ENCODE assay signal across 11 cellular contexts in the genomic region with DNA sequence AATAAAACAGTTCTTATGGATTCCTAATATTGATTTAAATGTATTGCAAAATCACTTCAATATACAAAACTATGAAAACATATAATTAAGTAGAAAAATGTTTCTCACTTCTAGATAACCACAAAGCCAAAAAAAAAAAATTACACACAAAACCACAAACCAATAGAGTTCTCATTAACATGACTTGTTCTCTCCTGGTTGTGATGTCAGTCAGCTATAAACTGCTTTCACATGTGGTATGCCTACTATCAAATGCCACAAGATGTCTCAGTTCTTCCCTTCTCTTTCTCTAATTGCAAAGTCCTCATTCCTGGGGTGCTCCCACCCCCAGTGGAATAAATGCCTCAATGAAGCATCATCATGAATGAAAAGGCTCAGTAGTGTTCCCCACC. TPM values are rescaled to one million over a fixed set of nuclear protein-coding genes. Genes with fewer than 3 reads are reported as not detected.
DNase-seq lines count a peak whose midpoint lies in the region; ATAC-seq and TF ChIP-seq lines count a peak whose summit lies in the region.
"Had no signal": no experiment of that assay in that cellular context is flagged by ENCODE, and none has a peak within 500 bp of the region (broad histone marks: within the 10 kb centered on the region; RNA-seq: fewer than 3 reads in every experiment).

No MANE protein-coding gene starts in this region.

- peak overlapping the region; percentile 52 for H2BK5ac ChIP-seq in IMR-90 (ENCODE audit: low read depth, low read length, poor library complexity, severe bottlenecking)

- H3K18ac ChIP-seq in IMR-90 (ENCODE audit: low read depth, low read length), result peak overlapping the region; percentile 46; the same call in 1 of the 2 replicates

- H3K4me1 Mint-ChIP-seq in type B pancreatic cell (ENCODE audit: unreplicated experiment), result peaks cover 46% of the 10 kb centered on the region
- H3K4me1 Mint-ChIP-seq: IgD-negative memory B cell had no signal

- H2BK120ac ChIP-seq in IMR-90 (ENCODE audit: low read depth, low read length), result no peak overlapping the region

- CTCF ChIA-PET in IMR-90 (lab: Yijun Ruan, JAX), result no interaction called here

- H2AK5ac ChIP-seq in IMR-90 (ENCODE audit: low read depth, low read length), result no peak overlapping the region

- peak overlapping the region; percentile 77; the same call in 1 of the 2 replicates for H3K14ac ChIP-seq in IMR-90 (replicated peaks; ENCODE audit: low read depth, low read length)

- no peak overlapping the region; the same call in 1 of the 2 replicates for H3K4ac ChIP-seq in IMR-90 (ENCODE audit: low read depth, low read length)

- ATAC-seq in GM18870 (IDR thresholded peaks at IDR 0.05; ENCODE audit: unreplicated experiment), result peak; percentile 87
- peak; percentile 20; the same call in 1 of the 2 replicates for ATAC-seq in IMR-90 (ENCODE audit: low read depth)
- ATAC-seq: Panc1 had no signal

- H3K27ac ChIP-seq in IMR-90 (ENCODE audit: insufficient read depth, low read length), result no peak overlapping the region

- H3K4me3 Mint-ChIP-seq in type B pancreatic cell, result no peak overlapping the region
- H3K4me3 Mint-ChIP-seq: IgD-negative memory B cell had no signal

- H3K4me2 ChIP-seq in IMR-90 (ENCODE audit: low read depth, low read length), result peak overlapping the region; percentile 38; the same call in 1 of the 2 replicates

- in situ Hi-C loops in IMR-90 (cut with MboI; ENCODE audit: low sequenced_read_pairs), result no loop called here

- H3K27me3 Mint-ChIP-seq in type B pancreatic cell, result no peaks in the 10 kb centered on the region
- H3K27me3 Mint-ChIP-seq: IgD-negative memory B cell had no signal

- no peaks in the 10 kb centered on the region for H3K27me3 ChIP-seq in IMR-90 (ENCODE audit: control insufficient read depth, insufficient read depth, low read length)

- intact Hi-C loops in IMR-90 (cut with micrococcal nuclease), result loop anchor here (5.0 kb wide), 1 partner anchor 46 kb away; no protein-coding TSS in a partner anchor

- H2AFZ ChIP-seq in IMR-90 (replicated peaks; ENCODE audit: low read length, poor library complexity), result no peak overlapping the region

- no TSS peak for BruUV-seq in IMR-90 (replicated peaks; lab: Mats Ljungman, UMichigan)

- H4K5ac ChIP-seq in IMR-90 (ENCODE audit: low read depth, low read length), result peak overlapping the region; percentile 31; the same call in 1 of the 2 replicates

- no peak overlapping the region for H3K56ac ChIP-seq in IMR-90 (ENCODE audit: extremely low read depth, insufficient read depth, low read length)

- no peak for TF ChIP-seq RAD21 in IMR-90 (IDR thresholded peaks at IDR 0.05; ENCODE audit: low read length)

- dilution Hi-C loops in IMR-90 (cut with HindIII; ENCODE audit: low sequenced_read_pairs, unreplicated experiment), result no loop called here

- H4K91ac ChIP-seq in IMR-90 (ENCODE audit: insufficient read depth, low read depth, low read length), result no peak overlapping the region

- H3K27ac Mint-ChIP-seq in type B pancreatic cell, result no peak overlapping the region
- H3K27ac Mint-ChIP-seq: IgD-negative memory B cell had no signal

- H3K4me1 ChIP-seq in IMR-90 (ENCODE audit: control insufficient read depth, insufficient read depth, low read length), result peaks cover 20% of the 10 kb centered on the region

- H2BK15ac ChIP-seq in IMR-90 (ENCODE audit: low read depth, low read length), result no peak overlapping the region

- TF ChIP-seq POLR2A in IMR-90 (IDR thresholded peaks at IDR 0.05; ENCODE audit: low read depth, low read length), result no peak

- no peak overlapping the region for H2AK9ac ChIP-seq in IMR-90 (replicated peaks; ENCODE audit: low read depth, low read length, poor library complexity)

- H3K9ac ChIP-seq in IMR-90 (ENCODE audit: low read depth, low read length), result no peak overlapping the region

- H2BK20ac ChIP-seq in IMR-90 (ENCODE audit: low read depth, low read length), result peak overlapping the region; percentile 57; the same call in 1 of the 2 replicates

- DNase-seq in IMR-90 (peak; percentile 57), astrocyte of the hippocampus (ENCODE audit: low read depth, low spot score) (peak; percentile 82), NCI-H526 treated with DMSO at 0.1 percent for 48 hours (lab: John Stamatoyannopoulos, UW) (no peak), type B pancreatic cell (ENCODE audit: extremely low spot score, unreplicated experiment) (no peak), NCI-H1105 (lab: John Stamatoyannopoulos, UW) (no peak), DMS114 treated with DMSO at 0.1 percent for 48 hours (lab: John Stamatoyannopoulos, UW; ENCODE audit: unreplicated experiment) (no peak)
- DNase-seq in stimulated activated CD4-positive, alpha-beta T cell treated with anti-CD3 and anti-CD28 coated beads, Interleukin-4, amount 100 ng/mL, for 24 hours, result peak; percentile 19
- DNase-seq: activated gamma-delta T cell had no signal

- no peak overlapping the region for H3K4me3 ChIP-seq in IMR-90 (ENCODE audit: insufficient read depth, low read depth, low read length)

- H3K9me1 ChIP-seq in IMR-90 (ENCODE audit: insufficient read depth, low read length), result peaks cover 9% of the 10 kb centered on the region

- peaks cover 28 to 65% of the 10 kb centered on the region in 2 experiments for H3K79me1 ChIP-seq in IMR-90 (ENCODE audit: low read depth in 1 of 2, low read length in 2 of 2)

- H3K9me3 Mint-ChIP-seq in type B pancreatic cell, result no peaks in the 10 kb centered on the region
- H3K9me3 Mint-ChIP-seq: IgD-negative memory B cell had no signal

- no peaks in the 10 kb centered on the region for H3K36me3 Mint-ChIP-seq in type B pancreatic cell

- H4K20me1 ChIP-seq in IMR-90 (ENCODE audit: insufficient read depth, low read length), result peaks cover 39% of the 10 kb centered on the region

- peak overlapping the region in 1 of 2 experiments; percentile 68; a peak in 1 of 4 replicates for H4K8ac ChIP-seq in IMR-90 (ENCODE audit: low read depth in 2 of 2, low read length in 2 of 2)

- no peaks in the 10 kb centered on the region for H3K9me3 ChIP-seq in IMR-90 (ENCODE audit: control insufficient read depth, insufficient read depth, low read length)

- H3K23ac ChIP-seq in IMR-90 (ENCODE audit: low read depth, low read length), result peak overlapping the region; percentile 48

- no peak for TF ChIP-seq CTCF in IMR-90 (conservative IDR thresholded peaks at IDR 0.05; ENCODE audit: low read depth, low read length)
- TF ChIP-seq CTCF in type B pancreatic cell (conservative IDR thresholded peaks at IDR 0.05), result no peak

- POLR2A ChIA-PET in IMR-90 (lab: Charles Lee; ENCODE audit: unreplicated experiment), result interaction anchor here (0.7 kb wide), 1 partner anchor 238 kb away, joined by 4 read pairs; no protein-coding TSS in a partner anchor

- no peaks in the 10 kb centered on the region for H3K36me3 ChIP-seq in IMR-90 (ENCODE audit: control insufficient read depth, insufficient read depth, low read length)

TF ChIP-seq in IMR-90, 13 proteins besides CTCF, POLR2A, EP300 and RAD21:
- TF ChIP-seq CHD1 (IDR thresholded peaks at IDR 0.05; ENCODE audit: low read depth, low read length), result no peak
- TF ChIP-seq MXI1 (IDR thresholded peaks at IDR 0.05; ENCODE audit: borderline replicate concordance, low read depth, low read length), result no peak

RNA-seq across cellular contexts. Expression of gene GNAI1, which starts 16.6 kb away (rescaled TPM):
- 26.5 and 44.2 TPM in 2 replicates for total RNA-seq in IMR-90 (2012; rRNA removed)
- 17.2 and 21.1 TPM in 2 replicates for polyA plus RNA-seq in IMR-90 (2012; rRNA removed)
- 5.6 and 5.7 TPM in 2 replicates for polyA plus RNA-seq in IMR-90 (2012; cell fraction: cytosol; rRNA removed)
- polyA plus RNA-seq in IMR-90 (2012; cell fraction: nucleus; rRNA removed; ENCODE audit: low replicate concordance), result 2.7 and 9.7 TPM in 2 replicates
- 20.9 and 39.2 TPM in 2 replicates for total RNA-seq in type B pancreatic cell (ENCODE audit: low replicate concordance)

Comparison
In these comparisons a context has a peak if more than half of its experiments do, and no peak if none do; other contexts are left out.
1. DNase-seq: peak in IMR-90 (single experiment), astrocyte of the hippocampus (single experiment) and stimulated activated CD4-positive, alpha-beta T cell treated with anti-CD3 and anti-CD28 coated beads, Interleukin-4, amount 100 ng/mL, for 24 hours (single experiment); none in NCI-H526 treated with DMSO at 0.1 percent for 48 hours (single experiment), type B pancreatic cell (single experiment), NCI-H1105 (single experiment) and DMS114 treated with DMSO at 0.1 percent for 48 hours (single experiment).